In the genomic region with DNA sequence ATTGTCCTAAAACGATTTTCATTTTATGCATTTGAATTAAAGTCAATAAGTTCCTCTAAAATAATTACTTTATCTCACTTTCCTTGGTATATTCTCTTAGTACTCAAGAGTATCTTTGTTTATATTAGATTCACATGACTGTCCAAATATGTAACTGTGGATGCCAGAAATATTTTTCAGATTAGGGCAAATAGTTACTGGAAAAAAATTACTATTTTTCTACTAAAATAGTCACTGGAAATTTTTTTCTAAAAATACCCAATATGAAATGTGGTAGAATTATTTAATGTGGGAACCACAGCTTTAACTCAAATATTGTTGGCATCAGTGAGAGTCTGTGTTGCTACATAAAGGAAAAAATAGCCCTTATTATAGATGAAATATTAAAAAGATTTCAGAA, we compare ENCODE assay signal across 19 cellular contexts.
"Had no signal": no experiment of that assay in that cellular context is flagged by ENCODE, and none has a peak within 500 bp of the region (broad histone marks: within the 10 kb centered on the region; RNA-seq: fewer than 3 reads in every experiment).

No MANE protein-coding gene starts in this region.

- H3K36me3 ChIP-seq: esophagus muscularis mucosa, gastroesophageal sphincter, heart right ventricle, ovary, transverse colon had no signal

- H3K27ac ChIP-seq: coronary artery, esophagus muscularis mucosa, gastroesophageal sphincter, heart right ventricle, ovary, transverse colon had no signal

- H3K27me3 ChIP-seq: esophagus muscularis mucosa, gastroesophageal sphincter, ovary, transverse colon had no signal

- ATAC-seq: activated CD4-positive, alpha-beta T cell treated with anti-CD3 and anti-CD28 coated beads for 36 hours; activated CD8-positive, alpha-beta T cell treated with anti-CD3 and anti-CD28 coated beads for 36 hours; gastroesophageal sphincter; heart right ventricle; T-helper 17 cell had no signal

- H3K4me3 ChIP-seq: coronary artery, esophagus muscularis mucosa, gastroesophageal sphincter, heart right ventricle, ovary, transverse colon had no signal

- H3K4me1 ChIP-seq: esophagus muscularis mucosa, gastroesophageal sphincter, heart right ventricle, transverse colon had no signal

- DNase-seq: activated CD4-positive, alpha-beta T cell treated with anti-CD3 and anti-CD28 coated beads for 36 hours; activated CD8-positive, alpha-beta T cell treated with anti-CD3 and anti-CD28 coated beads for 36 hours; activated effector memory CD4-positive, alpha-beta T cell treated with anti-CD3 and anti-CD28 coated beads, Interleukin-2, amount 50 U/mL, for 16 hours; activated T-cell treated with anti-CD3 and anti-CD28 coated beads, Interleukin-2, amount 50 U/mL, for 48 hours; amniotic stem cell; caudate nucleus; effector CD4-positive, alpha-beta T cell; heart right ventricle; islet precursor cell; midbrain; ovary; stimulated activated CD4-positive, alpha-beta T cell treated with anti-CD3 and anti-CD28 coated beads, Interleukin-2, amount 100 ng/mL, for 48 hours; stimulated activated naive CD4-positive, alpha-beta T cell; substantia nigra; T-helper 17 cell; transverse colon had no signal

- H3K9me3 ChIP-seq: esophagus muscularis mucosa, gastroesophageal sphincter, heart right ventricle, ovary, transverse colon had no signal
